Comparison of ENCODE assay signal across 9 cellular contexts in the genomic region with DNA sequence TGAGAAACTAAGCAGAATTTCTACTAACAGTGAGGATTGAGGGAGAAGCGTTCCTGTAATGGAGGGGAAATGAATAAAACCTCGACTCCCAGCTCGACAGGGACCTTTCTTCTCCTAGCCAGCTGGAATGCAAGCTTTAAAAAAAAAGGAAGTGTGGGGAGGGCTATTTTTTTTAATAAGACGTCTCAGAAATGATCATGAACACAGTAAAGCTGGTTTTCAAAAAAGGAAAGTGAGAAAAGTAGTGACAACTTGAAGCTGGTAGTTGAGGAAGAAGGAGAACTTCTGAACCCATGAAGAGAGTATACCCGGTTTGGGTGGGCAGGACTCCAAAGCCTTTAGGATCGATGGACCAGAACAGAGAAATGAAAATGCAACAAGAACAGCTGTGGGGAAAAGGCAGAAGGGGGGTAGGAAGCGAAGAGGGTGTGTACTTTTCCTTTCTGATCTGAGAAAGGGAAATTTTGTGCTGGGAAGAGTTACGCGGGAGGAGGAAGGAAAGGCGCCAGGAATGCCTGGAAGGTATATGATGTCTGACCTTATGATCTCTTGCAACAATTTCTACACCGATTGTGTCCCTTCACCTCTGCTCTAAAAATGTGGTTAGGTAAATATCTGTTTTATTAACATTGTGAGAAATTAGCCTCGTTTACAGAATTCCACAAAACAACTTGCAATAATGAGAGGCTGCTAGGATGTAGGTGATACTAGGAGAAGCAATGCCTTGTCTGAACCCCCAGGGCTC. TPM values are rescaled to one million over a fixed set of nuclear protein-coding genes. Genes with fewer than 3 reads are reported as not detected.
DNase-seq lines count a peak whose midpoint lies in the region; ATAC-seq and TF ChIP-seq lines count a peak whose summit lies in the region.
"Had no signal": no experiment of that assay in that cellular context is flagged by ENCODE, and none has a peak within 500 bp of the region (broad histone marks: within the 10 kb centered on the region; RNA-seq: fewer than 3 reads in every experiment).

No MANE protein-coding gene starts in this region.

- H3K9ac ChIP-seq in HUES6 (ENCODE audit: low read length): peak overlapping the region; percentile 24

- no peak overlapping the region for H3K4me2 ChIP-seq in OCI-LY7 (ENCODE audit: low read length)

- H3K27ac Mint-ChIP-seq in stimulated activated effector memory CD8-positive, alpha-beta T cell treated with anti-CD3 and anti-CD28 coated beads, Interleukin-12 subunit alpha, Interleukin-12 subunit beta, amount 100 ng/mL, for 72 hours: no peak overlapping the region

- peaks cover 46% of the 10 kb centered on the region for H3K27me3 ChIP-seq in HUES6 (ENCODE audit: control insufficient read depth, insufficient read depth, low read length)

- no TSS peak for BruUV-seq in OCI-LY7 (replicated peaks; lab: Mats Ljungman, UMichigan)

- no peaks in the 10 kb centered on the region for H3K9me3 Mint-ChIP-seq in stimulated activated effector memory CD8-positive, alpha-beta T cell treated with anti-CD3 and anti-CD28 coated beads, Interleukin-12 subunit alpha, Interleukin-12 subunit beta, amount 100 ng/mL, for 72 hours

- H3K36me3 Mint-ChIP-seq in stimulated activated effector memory CD8-positive, alpha-beta T cell treated with anti-CD3 and anti-CD28 coated beads, Interleukin-12 subunit alpha, Interleukin-12 subunit beta, amount 100 ng/mL, for 72 hours: no peaks in the 10 kb centered on the region

- H3K4me1 Mint-ChIP-seq in stimulated activated effector memory CD8-positive, alpha-beta T cell treated with anti-CD3 and anti-CD28 coated beads, Interleukin-12 subunit alpha, Interleukin-12 subunit beta, amount 100 ng/mL, for 72 hours: peaks cover 18% of the 10 kb centered on the region

- no peaks in the 10 kb centered on the region for H3K9me2 ChIP-seq in OCI-LY7 (ENCODE audit: insufficient read depth, low read length)

- peak overlapping the region; percentile 45 for H3K4me3 ChIP-seq in HUES6 (ENCODE audit: low read depth, low read length)
- peak overlapping the region; percentile 34 for H3K4me3 ChIP-seq in iPS-18c (ENCODE audit: insufficient read depth, low read depth, low read length)
- no peak overlapping the region for H3K4me3 ChIP-seq in OCI-LY7 (ENCODE audit: low read depth, low read length, poor library complexity, severe bottlenecking)

- H3K4me1 ChIP-seq in HUES6 (ENCODE audit: control insufficient read depth, insufficient read depth, low read length) (peaks cover 60% of the 10 kb centered on the region), OCI-LY7 (ENCODE audit: insufficient read depth, low read length, poor library complexity, severe bottlenecking) (no peaks in the 10 kb centered on the region)

- DNase-seq in amniotic epithelial cell (ENCODE audit: low read depth) (peak; percentile 31), OCI-LY7 (ENCODE audit: low spot score) (no peak), medulla oblongata (ENCODE audit: extremely low spot score) (no peak)
- DNase-seq in stimulated activated effector memory CD8-positive, alpha-beta T cell treated with anti-CD3 and anti-CD28 coated beads, Interleukin-12 subunit alpha, Interleukin-12 subunit beta, amount 100 ng/mL, for 72 hours (ENCODE audit: low spot score in 2 of 2): no peak
- DNase-seq: stimulated activated CD4-positive, alpha-beta T cell treated with anti-CD3 and anti-CD28 coated beads, Interleukin-4, amount 100 ng/mL, for 1 hour had no signal

- H3K36me3 ChIP-seq in HUES6 (ENCODE audit: control insufficient read depth, insufficient read depth, low read length) (no peaks in the 10 kb centered on the region), OCI-LY7 (ENCODE audit: insufficient read depth, low read length) (no peaks in the 10 kb centered on the region)

- no peaks in the 10 kb centered on the region for H3K79me2 ChIP-seq in OCI-LY7 (ENCODE audit: insufficient read depth, low read depth, low read length)

- CTCF ChIA-PET in OCI-LY7 (lab: Charles Lee; ENCODE audit: unreplicated experiment): no interaction called here

- no peaks in the 10 kb centered on the region for H4K20me1 ChIP-seq in OCI-LY7 (ENCODE audit: insufficient read depth, low read length)

- ATAC-seq in stimulated activated effector memory CD8-positive, alpha-beta T cell treated with anti-CD3 and anti-CD28 coated beads, Interleukin-12 subunit alpha, Interleukin-12 subunit beta, amount 100 ng/mL, for 72 hours: no peak
- ATAC-seq in GM18868 (IDR thresholded peaks at IDR 0.05; ENCODE audit: unreplicated experiment) (no peak), HG02870 (IDR thresholded peaks at IDR 0.05; ENCODE audit: unreplicated experiment) (no peak)

- intact Hi-C loops in OCI-LY7 (cut with micrococcal nuclease; ENCODE audit: unreplicated experiment): no loop called here

- H2AFZ ChIP-seq in OCI-LY7 (ENCODE audit: low read length): no peak overlapping the region

- H3K9me3 ChIP-seq in HUES6 (ENCODE audit: control insufficient read depth, insufficient read depth, low read depth, low read length): no peaks in the 10 kb centered on the region
- H3K9me3 ChIP-seq in iPS-18c (ENCODE audit: control insufficient read depth, insufficient read depth, low read length): no peaks in the 10 kb centered on the region
- H3K9me3 ChIP-seq in OCI-LY7 (ENCODE audit: low read length): no peaks in the 10 kb centered on the region

- POLR2A ChIA-PET in OCI-LY7 (lab: Charles Lee): interaction anchor here (1.2 kb wide), 1 partner anchor 101 kb away, joined by 4 read pairs; no protein-coding TSS in a partner anchor

- no peak for TF ChIP-seq CTCF in OCI-LY7 (conservative IDR thresholded peaks at IDR 0.05; ENCODE audit: low read length)

- H3K4me3 Mint-ChIP-seq in stimulated activated effector memory CD8-positive, alpha-beta T cell treated with anti-CD3 and anti-CD28 coated beads, Interleukin-12 subunit alpha, Interleukin-12 subunit beta, amount 100 ng/mL, for 72 hours: peak overlapping the region; percentile 5

- H3K27ac ChIP-seq in HUES6 (ENCODE audit: low read depth, low read length) (no peak overlapping the region), OCI-LY7 (ENCODE audit: low read depth, low read length, poor library complexity, severe bottlenecking) (no peak overlapping the region)

RNA-seq across cellular contexts. Expression of a gene that starts 22.6 kb away (rescaled TPM):
- 0.44 TPM in 1 of 2 replicates, not detected in the other for total RNA-seq in OCI-LY7 (2014; rRNA removed; shearing (Covaris generic))
- not detected in 2 replicates for total RNA-seq in OCI-LY7 (2022)
